Comparison of ENCODE assay signal across 15 cellular contexts in the genomic region with DNA sequence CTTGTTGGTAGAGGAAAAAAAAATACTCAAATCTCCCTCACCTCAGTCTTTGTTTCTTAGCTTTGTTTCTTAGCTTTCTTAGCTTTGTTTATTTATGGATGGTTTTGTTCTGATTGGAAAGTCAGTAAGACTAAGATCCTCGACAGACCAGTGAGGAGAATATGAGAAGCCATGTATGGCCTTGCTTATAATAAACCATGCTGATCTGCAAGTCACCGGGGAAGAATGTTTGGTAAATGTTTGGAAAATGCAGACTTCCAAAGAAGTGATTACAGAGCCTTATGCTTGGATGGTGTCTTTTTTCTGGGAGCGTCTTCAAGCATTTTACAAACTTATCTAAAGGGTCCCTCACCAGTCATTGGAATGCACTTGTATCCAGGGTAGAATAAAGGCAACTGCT.
A peak's percentile ranks its signal among the peaks of the same experiment; 100 is the strongest.
DNase-seq lines count a peak whose midpoint lies in the region; ATAC-seq and TF ChIP-seq lines count a peak whose summit lies in the region.
"Had no signal": no experiment of that assay in that cellular context is flagged by ENCODE, and none has a peak within 500 bp of the region (broad histone marks: within the 10 kb centered on the region; RNA-seq: fewer than 3 reads in every experiment).

No MANE protein-coding gene starts in this region.

- H3K56ac ChIP-seq in IMR-90 (ENCODE audit: extremely low read depth, insufficient read depth, low read length) (no peak overlapping the region), mesendoderm (ENCODE audit: low read length) (no peak overlapping the region)

- peaks cover 14% of the 10 kb centered on the region for H3K4me1 Mint-ChIP-seq in endodermal cell
- H3K4me1 Mint-ChIP-seq: CD14-positive monocyte; CD4-positive, alpha-beta memory T cell had no signal

- H3K9me3 Mint-ChIP-seq in endodermal cell: peaks cover 30% of the 10 kb centered on the region
- H3K9me3 Mint-ChIP-seq: CD14-positive monocyte had no signal

- intact Hi-C loops in IMR-90 (cut with micrococcal nuclease): no loop called here
- intact Hi-C loops in posterior cingulate gyrus (cut with DNase I): no loop called here

- H3K9me3 ChIP-seq in IMR-90 (ENCODE audit: control insufficient read depth, insufficient read depth, low read length) (no peaks in the 10 kb centered on the region), endodermal cell (ENCODE audit: control insufficient read depth, low read length) (no peaks in the 10 kb centered on the region), MM.1S (replicated peaks; ENCODE audit: insufficient read depth, low read length) (no peaks in the 10 kb centered on the region)
- H3K9me3 ChIP-seq: BLaER1 had no signal

- H2BK120ac ChIP-seq in IMR-90 (ENCODE audit: low read depth, low read length) (peak overlapping the region; percentile 40), mesendoderm (ENCODE audit: low read depth, low read length) (no peak overlapping the region)

- no CpG with 5 or more reads among the region's 3 CpGs for WGBS in IMR-90 (ENCODE audit: extremely low coverage in 2 of 2, insufficient read length in 1 of 2), 2 experiments
- WGBS in endodermal cell (ENCODE audit: insufficient coverage in 1 of 2, insufficient read length in 1 of 2), 2 experiments: 83 to 91% methylated on average over 2 to 3 of the region's 3 CpGs
- WGBS in mesendoderm (ENCODE audit: extremely low coverage, insufficient coverage, low lambda C conversion rate): no CpG with 5 or more reads among the region's 3 CpGs

- peak; percentile 70 for DNase-seq in IMR-90
- DNase-seq in endodermal cell: peak; percentile 2
- no peak for DNase-seq in mesendoderm
- no peak for DNase-seq in posterior cingulate gyrus
- DNase-seq in MM.1S: no peak
- DNase-seq in anterior cingulate cortex (lab: John Stamatoyannopoulos, UW): no peak
- DNase-seq: ACHN; CD4-positive, alpha-beta memory T cell; DMS153; DMS79; GDM1; H9 had no signal

- H3K4me1 ChIP-seq in IMR-90 (ENCODE audit: control insufficient read depth, insufficient read depth, low read length) (peaks cover 3% of the 10 kb centered on the region; the same call in 1 of the 2 replicates), endodermal cell (ENCODE audit: control insufficient read depth, insufficient read depth, low read length) (peaks cover 2% of the 10 kb centered on the region), mesendoderm (ENCODE audit: control insufficient read depth, low read depth, low read length) (no peaks in the 10 kb centered on the region), MM.1S (ENCODE audit: low read length) (no peaks in the 10 kb centered on the region)
- H3K4me1 ChIP-seq: BLaER1 had no signal

- no peak for TF ChIP-seq POLR2A in IMR-90 (IDR thresholded peaks at IDR 0.05; ENCODE audit: low read depth, low read length)

- no peak overlapping the region for H3K9ac ChIP-seq in IMR-90 (ENCODE audit: low read depth, low read length)
- H3K9ac ChIP-seq in endodermal cell (ENCODE audit: extremely low read depth, low read length, poor library complexity, severe bottlenecking): no peak overlapping the region
- no peak overlapping the region for H3K9ac ChIP-seq in mesendoderm (ENCODE audit: low read length)
- H3K9ac ChIP-seq in MM.1S (ENCODE audit: low read length): no peak overlapping the region
- H3K9ac ChIP-seq: BLaER1 had no signal

- TF ChIP-seq CTCF in IMR-90 (conservative IDR thresholded peaks at IDR 0.05; ENCODE audit: low read depth, low read length) (no peak), endodermal cell (conservative IDR thresholded peaks at IDR 0.05) (no peak), MM.1S (IDR thresholded peaks at IDR 0.05; ENCODE audit: low read length) (no peak)

- H2BK5ac ChIP-seq in IMR-90 (ENCODE audit: low read depth, low read length, poor library complexity, severe bottlenecking) (no peak overlapping the region), mesendoderm (ENCODE audit: low read length) (no peak overlapping the region)

- H3K36me3 ChIP-seq in IMR-90 (ENCODE audit: control insufficient read depth, insufficient read depth, low read length) (no peaks in the 10 kb centered on the region), endodermal cell (ENCODE audit: control insufficient read depth, insufficient read depth, low read length) (no peaks in the 10 kb centered on the region), mesendoderm (ENCODE audit: control insufficient read depth, insufficient read depth, low read length) (no peaks in the 10 kb centered on the region), MM.1S (replicated peaks; ENCODE audit: insufficient read depth, low read length) (no peaks in the 10 kb centered on the region)
- H3K36me3 ChIP-seq: BLaER1 had no signal

- H3K4me3 Mint-ChIP-seq in endodermal cell: no peak overlapping the region
- H3K4me3 Mint-ChIP-seq: CD14-positive monocyte; CD4-positive, alpha-beta memory T cell; H9 had no signal

- H3K4me2 ChIP-seq in IMR-90 (ENCODE audit: low read depth, low read length): no peak overlapping the region; the same call in 1 of the 2 replicates
- no peak overlapping the region for H3K4me2 ChIP-seq in mesendoderm (ENCODE audit: low read length)
- H3K4me2 ChIP-seq in MM.1S (ENCODE audit: low read depth, low read length): no peak overlapping the region
- H3K4me2 ChIP-seq: BLaER1 had no signal

- in situ Hi-C loops in IMR-90 (cut with MboI; ENCODE audit: low sequenced_read_pairs): no loop called here

- no peaks in the 10 kb centered on the region for H3K27me3 ChIP-seq in IMR-90 (ENCODE audit: control insufficient read depth, insufficient read depth, low read length)
- H3K27me3 ChIP-seq in endodermal cell (ENCODE audit: control insufficient read depth, insufficient read depth, low read length, poor library complexity, severe bottlenecking): no peaks in the 10 kb centered on the region
- no peaks in the 10 kb centered on the region for H3K27me3 ChIP-seq in mesendoderm (ENCODE audit: insufficient read depth, low read length, poor library complexity)
- no peaks in the 10 kb centered on the region for H3K27me3 ChIP-seq in MM.1S (replicated peaks; ENCODE audit: insufficient read depth, low read length)
- H3K27me3 ChIP-seq: BLaER1 had no signal

- H2AFZ ChIP-seq in IMR-90 (replicated peaks; ENCODE audit: low read length, poor library complexity) (no peak overlapping the region), MM.1S (ENCODE audit: low read length) (no peak overlapping the region)

- no peak overlapping the region for H3K14ac ChIP-seq in IMR-90 (replicated peaks; ENCODE audit: low read depth, low read length)

- no peaks in the 10 kb centered on the region for H3K9me1 ChIP-seq in IMR-90 (ENCODE audit: insufficient read depth, low read length)

- peak; percentile 95 for ATAC-seq in IMR-90 (ENCODE audit: low read depth)
- ATAC-seq: K562 had no signal

- H3K4ac ChIP-seq in IMR-90 (ENCODE audit: low read depth, low read length) (no peak overlapping the region), mesendoderm (ENCODE audit: low read depth, low read length) (no peak overlapping the region)

- 0 out of 2 replicates have a peak overlapping the region, but pooled peaks have one; percentile 22 for H2BK20ac ChIP-seq in IMR-90 (ENCODE audit: low read depth, low read length)

- H3K27ac ChIP-seq in IMR-90 (ENCODE audit: insufficient read depth, low read length) (no peak overlapping the region), endodermal cell (ENCODE audit: low read depth, low read length) (no peak overlapping the region), mesendoderm (ENCODE audit: low read depth, low read length) (no peak overlapping the region), MM.1S (ENCODE audit: low read length) (no peak overlapping the region)
- H3K27ac ChIP-seq: BLaER1 had no signal

- CTCF ChIA-PET in IMR-90 (lab: Yijun Ruan, JAX): interaction anchor here (1.3 kb wide), 1 partner anchor 12 kb away, joined by 4 read pairs; no protein-coding TSS in a partner anchor

- POLR2A ChIA-PET in IMR-90 (lab: Charles Lee; ENCODE audit: unreplicated experiment): no interaction called here

- H2BK15ac ChIP-seq in IMR-90 (ENCODE audit: low read depth, low read length) (no peak overlapping the region; the same call in 2 of the 3 replicates), mesendoderm (replicated peaks; ENCODE audit: low read depth) (peak overlapping the region; percentile 74)

- no peak for TF ChIP-seq RAD21 in IMR-90 (IDR thresholded peaks at IDR 0.05; ENCODE audit: low read length)

- no peaks in the 10 kb centered on the region for H3F3A ChIP-seq in MM.1S (ENCODE audit: insufficient read depth, low read length)

- H3K23ac ChIP-seq in IMR-90 (ENCODE audit: low read depth, low read length): no peak overlapping the region
- H3K23ac ChIP-seq in mesendoderm (ENCODE audit: low read length): no peak overlapping the region

- H3K9me2 ChIP-seq in MM.1S (replicated peaks; ENCODE audit: insufficient read depth, low read length): no peaks in the 10 kb centered on the region

- peaks cover 11% of the 10 kb centered on the region for H3K36me3 Mint-ChIP-seq in endodermal cell (ENCODE audit: low read depth)
- H3K36me3 Mint-ChIP-seq: CD14-positive monocyte; CD4-positive, alpha-beta memory T cell had no signal

- no peaks in the 10 kb centered on the region for H3K79me1 ChIP-seq in IMR-90 (ENCODE audit: low read depth in 1 of 2, low read length in 2 of 2)
- H3K79me1 ChIP-seq in mesendoderm (ENCODE audit: low read length): no peaks in the 10 kb centered on the region

- H4K20me1 ChIP-seq in IMR-90 (ENCODE audit: insufficient read depth, low read length) (no peaks in the 10 kb centered on the region), MM.1S (ENCODE audit: insufficient read depth, low read length) (no peaks in the 10 kb centered on the region)
- H4K20me1 ChIP-seq: BLaER1 had no signal

- H3K4me3 ChIP-seq in IMR-90 (ENCODE audit: insufficient read depth, low read depth, low read length) (no peak overlapping the region), endodermal cell (ENCODE audit: low read length) (no peak overlapping the region), mesendoderm (ENCODE audit: low read length) (no peak overlapping the region), MM.1S (ENCODE audit: low read length) (no peak overlapping the region)
- H3K4me3 ChIP-seq: BLaER1, K562 had no signal

- H2AK5ac ChIP-seq in IMR-90 (ENCODE audit: low read depth, low read length) (no peak overlapping the region), mesendoderm (ENCODE audit: low read length) (no peak overlapping the region)

- dilution Hi-C loops in IMR-90 (cut with HindIII; ENCODE audit: low sequenced_read_pairs, unreplicated experiment): no loop called here

- no peak overlapping the region for H3K27ac Mint-ChIP-seq in endodermal cell
- H3K27ac Mint-ChIP-seq: CD14-positive monocyte; CD4-positive, alpha-beta memory T cell had no signal

- H4K91ac ChIP-seq in IMR-90 (ENCODE audit: insufficient read depth, low read depth, low read length): no peak overlapping the region

- no peaks in the 10 kb centered on the region for H3K79me2 ChIP-seq in mesendoderm (ENCODE audit: control insufficient read depth, insufficient read depth, low read length)
- no peaks in the 10 kb centered on the region for H3K79me2 ChIP-seq in MM.1S (ENCODE audit: low read length)

- H4K8ac ChIP-seq in IMR-90 (ENCODE audit: low read depth in 2 of 2, low read length in 2 of 2): 0 out of 4 replicates have a peak overlapping the region, but pooled peaks of 1 of the 2 experiments have one; percentile 6
- H4K8ac ChIP-seq in mesendoderm (ENCODE audit: low read depth, low read length): no peak overlapping the region

- H3K18ac ChIP-seq in IMR-90 (ENCODE audit: low read depth, low read length): no peak overlapping the region; the same call in 1 of the 2 replicates
- peak overlapping the region; percentile 39 for H3K18ac ChIP-seq in mesendoderm (ENCODE audit: low read length)

- H3K27me3 Mint-ChIP-seq in endodermal cell (ENCODE audit: insufficient read depth): no peaks in the 10 kb centered on the region

- H2AK9ac ChIP-seq in IMR-90 (replicated peaks; ENCODE audit: low read depth, low read length, poor library complexity): no peak overlapping the region

- BruUV-seq in IMR-90 (replicated peaks; lab: Mats Ljungman, UMichigan): no TSS peak

- H4K5ac ChIP-seq in IMR-90 (ENCODE audit: low read depth, low read length): no peak overlapping the region
- no peak overlapping the region for H4K5ac ChIP-seq in mesendoderm (ENCODE audit: low read length)

Comparison
In these comparisons a context has a peak if more than half of its experiments do, and no peak if none do; other contexts are left out.
1. DNase-seq: peak in IMR-90 (single experiment) and endodermal cell (single experiment); none in mesendoderm (single experiment), posterior cingulate gyrus (0 of 10), MM.1S (single experiment) and anterior cingulate cortex (0 of 58).